In the genomic region with DNA sequence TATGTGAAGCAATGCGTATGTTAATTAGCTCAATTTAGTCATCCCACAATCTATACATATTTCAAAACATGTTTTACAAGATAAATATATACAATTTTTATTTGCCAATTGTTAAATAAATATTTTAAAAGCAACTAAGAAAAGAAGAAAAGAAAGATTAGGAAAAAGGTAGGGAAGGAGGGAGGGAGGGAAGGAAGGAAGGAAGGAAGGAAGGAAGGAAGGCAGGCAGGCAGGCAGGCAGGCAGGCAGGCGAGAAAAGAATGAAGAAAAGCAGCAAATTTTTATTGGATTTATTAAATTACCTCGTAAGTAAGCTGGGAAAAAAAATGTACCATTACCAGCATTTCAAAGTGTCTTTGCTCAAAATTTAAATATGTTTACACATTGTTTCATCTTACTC, we compare ENCODE assay signal across 11 cellular contexts. TPM values are rescaled to one million over a fixed set of nuclear protein-coding genes. Genes with fewer than 3 reads are reported as not detected.
"Had no signal": no experiment of that assay in that cellular context is flagged by ENCODE, and none has a peak within 500 bp of the region (broad histone marks: within the 10 kb centered on the region; RNA-seq: fewer than 3 reads in every experiment).

No MANE protein-coding gene starts in this region.

- H3K9me3 ChIP-seq: HAP-1 had no signal

- H3K4me3 ChIP-seq: GM23248, HAP-1 had no signal

- H3K9ac ChIP-seq: GM23248, KMS-11 had no signal

- H3K4me2 ChIP-seq: KMS-11 had no signal

- DNase-seq: GM23248, GOT3, H7, HFFc6, IMR-90, KBM-7 had no signal

- H3K36me3 ChIP-seq: HAP-1 had no signal

- H3K27ac ChIP-seq: GM23248, HL-60, KMS-11 had no signal

- H3K4me1 ChIP-seq: HAP-1 had no signal

- ATAC-seq: HCT116 had no signal

- H2AFZ ChIP-seq: GM23248 had no signal

RNA-seq across cellular contexts. Expression of a gene that starts 30.5 kb away (rescaled TPM):
- total RNA-seq: GM23248, HFFc6, HT1080, IMR-90 had no signal
- polyA plus RNA-seq: GM23248, IMR-90 had no signal
